8 cellular contexts compared by ENCODE assay signal in the genomic region with DNA sequence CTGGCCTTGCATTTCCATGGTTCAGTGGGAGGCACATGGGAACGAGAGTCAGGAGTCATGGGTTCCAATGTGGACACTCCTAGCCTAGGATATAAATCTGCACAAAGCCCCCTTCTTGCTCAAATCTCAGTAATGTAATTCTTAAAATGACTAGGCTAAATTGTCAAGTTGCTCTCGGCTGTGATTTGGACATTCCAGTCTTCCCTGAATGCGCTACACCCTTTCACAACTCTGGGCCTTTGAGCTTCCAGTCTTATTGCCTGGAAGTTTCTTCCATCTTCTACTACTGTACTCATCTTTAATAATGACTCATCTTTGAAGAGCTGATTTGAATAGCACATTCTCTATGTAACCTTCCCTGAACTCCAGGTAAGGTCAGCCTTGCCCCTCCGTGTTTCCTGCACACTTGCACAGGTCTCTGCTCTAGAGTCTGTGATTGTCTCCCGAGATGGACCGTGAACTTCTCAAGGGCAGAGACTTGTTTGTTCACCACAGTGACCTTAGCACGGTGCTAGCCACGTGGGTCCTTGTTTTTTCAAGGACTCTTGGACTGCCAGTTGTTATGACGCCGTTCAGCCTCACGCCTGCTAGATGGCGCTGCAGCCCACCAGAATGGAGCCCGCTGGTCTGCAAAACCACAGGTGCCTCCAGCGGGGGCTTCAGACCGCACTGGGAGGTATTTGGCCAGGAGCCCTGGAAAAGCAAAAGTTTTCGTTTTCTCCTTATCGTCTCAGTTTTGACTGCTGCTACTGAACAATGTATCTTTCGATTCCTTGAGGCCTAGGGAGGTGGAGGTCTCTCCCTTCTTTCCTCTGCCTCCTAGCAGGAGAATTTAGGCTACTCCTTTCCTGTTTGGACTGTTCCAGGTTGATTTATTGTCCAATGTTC. TPM values are rescaled to one million over a fixed set of nuclear protein-coding genes. Genes with fewer than 3 reads are reported as not detected.
DNase-seq lines count a peak whose midpoint lies in the region; ATAC-seq, FAIRE-seq and TF ChIP-seq lines count a peak whose summit lies in the region.

No MANE protein-coding gene starts in this region.

- no peak for FAIRE-seq in kidney (lab: Jason Lieb, UNC)

- H3K9ac ChIP-seq in mammary epithelial cell (ENCODE audit: insufficient read depth, low read length) (no peak overlapping the region), kidney (ENCODE audit: low read length in 2 of 2) (no peak overlapping the region)

- peak overlapping the region; percentile 12 for H2AFZ ChIP-seq in mammary epithelial cell (ENCODE audit: low read depth, low read length)

- CTCF ChIA-PET in activated B cell treated with CpG ODN at 0.5 μM for 24 hours (lab: Charles Lee) (interaction anchor here (0.6 to 3.0 kb wide), 22 partner anchors 10 to 948 kb away, joined by 3 to 73 read pairs (median 4); a partner anchor contains a TSS), mammary epithelial cell (lab: Charles Lee; ENCODE audit: low non-redundant PET) (interaction anchor here (0.5 kb wide), 1 partner anchor 714 kb away, joined by 4 read pairs; no protein-coding TSS in a partner anchor)

- dilution Hi-C loops in mammary epithelial cell (cut with HindIII; ENCODE audit: low sequenced_read_pairs): no loop called here

- H3K4me1 ChIP-seq in mammary epithelial cell (ENCODE audit: insufficient read depth, low read length): no peaks in the 10 kb centered on the region
- peaks cover 0 to 5% of the 10 kb centered on the region in 2 donors for H3K4me1 ChIP-seq in kidney (ENCODE audit: control insufficient read depth in 1 of 2, insufficient read depth in 1 of 2, low read depth in 1 of 2, low read length in 2 of 2)

- in situ Hi-C loops in mammary epithelial cell (cut with MboI; ENCODE audit: low sequenced_read_pairs in 2 of 2): loop anchor here in 1 of 2 donors (25.0 kb wide), 1 partner anchor 546 kb away; a partner anchor contains a TSS

- intact Hi-C loops in activated B cell treated with CpG ODN at 0.5 μM for 24 hours (cut with micrococcal nuclease): loop anchor here (1.0 to 10.0 kb wide), 13 partner anchors 30 to 1056 kb away; no protein-coding TSS in a partner anchor
- intact Hi-C loops in mammary epithelial cell (cut with micrococcal nuclease): loop anchor here (1.0 to 10.0 kb wide), 5 partner anchors 84 to 951 kb away; a partner anchor contains a TSS
- intact Hi-C loops in kidney (cut with DNase I): loop anchor here (10.0 kb wide), 1 partner anchor 548 kb away; no protein-coding TSS in a partner anchor

- H4K20me1 ChIP-seq in mammary epithelial cell (ENCODE audit: insufficient read depth, low read length): no peaks in the 10 kb centered on the region

- no peaks in the 10 kb centered on the region for H3K27me3 Mint-ChIP-seq in activated B cell treated with CpG ODN at 0.5 μM for 24 hours

- H3K27me3 ChIP-seq in mammary epithelial cell (ENCODE audit: insufficient read depth, low read length): no peaks in the 10 kb centered on the region

- H3K79me2 ChIP-seq in mammary epithelial cell (ENCODE audit: insufficient read depth, low read length): no peaks in the 10 kb centered on the region

- ATAC-seq in HG02678 (IDR thresholded peaks at IDR 0.05; ENCODE audit: unreplicated experiment) (peak; percentile 73), activated B cell treated with CpG ODN at 0.5 μM for 24 hours (ENCODE audit: low read depth) (peak; percentile 74)

- H3K4me3 ChIP-seq in mammary epithelial cell (replicated peaks in 1 of 3; ENCODE audit: insufficient read depth in 1 of 3, low read depth in 2 of 3, low read length in 3 of 3): no peak overlapping the region
- peak overlapping the region in 1 of 2 donors; percentile 6 for H3K4me3 ChIP-seq in kidney (ENCODE audit: low read length in 2 of 2)

- peak; percentile 61 for DNase-seq in NCI-H1436 (lab: John Stamatoyannopoulos, UW)
- no peak for DNase-seq in NCI-H1436 treated with DMSO at 0.1 percent for 48 hours (lab: John Stamatoyannopoulos, UW)
- peak; percentile 71 for DNase-seq in NCI-H2029 (lab: John Stamatoyannopoulos, UW)
- peak; percentile 71 for DNase-seq in activated B cell treated with CpG ODN at 0.5 μM for 24 hours
- peak; percentile 44 for DNase-seq in mammary epithelial cell
- DNase-seq in kidney: peak; percentile 86
- DNase-seq in stimulated activated CD4-positive, alpha-beta T cell treated with anti-CD3 and anti-CD28 coated beads, Interleukin-1b, Interleukin-23, amount 100 ng/mL, for 48 hours: peak; percentile 62

- H3K36me3 Mint-ChIP-seq in activated B cell treated with CpG ODN at 0.5 μM for 24 hours (ENCODE audit: low read depth): no peaks in the 10 kb centered on the region

- H3K27ac ChIP-seq in mammary epithelial cell (ENCODE audit: insufficient read depth, low read depth, low read length) (no peak overlapping the region), kidney (ENCODE audit: low read depth in 2 of 2, low read length in 2 of 2) (no peak overlapping the region)

- TF ChIP-seq CTCF in activated B cell treated with CpG ODN at 0.5 μM for 24 hours (IDR thresholded peaks at IDR 0.05) (no peak), mammary epithelial cell (conservative IDR thresholded peaks at IDR 0.05 in 1 of 2, IDR thresholded peaks at IDR 0.05 in 1 of 2; ENCODE audit: extremely low read depth in 1 of 2, insufficient read depth in 1 of 2, low read depth in 1 of 2, low read length in 2 of 2) (peak; percentile 71 to 89), kidney (IDR thresholded peaks at IDR 0.05; ENCODE audit: borderline replicate concordance, extremely low read depth, insufficient read depth) (peak; percentile 83)

- H3K9me3 ChIP-seq in mammary epithelial cell (replicated peaks; ENCODE audit: insufficient read depth, low read length) (no peaks in the 10 kb centered on the region), kidney (ENCODE audit: control insufficient read depth in 1 of 2, low read length in 2 of 2) (no peaks in the 10 kb centered on the region)

- POLR2A ChIA-PET in activated B cell treated with CpG ODN at 0.5 μM for 24 hours (lab: Charles Lee): interaction anchor here (0.7 to 2.6 kb wide), 13 partner anchors 10 to 559 kb away, joined by 3 to 21 read pairs (median 5); a partner anchor contains a TSS

- no TSS peak for BruUV-seq in mammary epithelial cell (replicated peaks; lab: Mats Ljungman, UMichigan)

- H3K36me3 ChIP-seq in mammary epithelial cell (ENCODE audit: insufficient read depth, low read length) (no peaks in the 10 kb centered on the region), kidney (ENCODE audit: control insufficient read depth in 1 of 2, insufficient read depth in 2 of 2, low read length in 2 of 2) (no peaks in the 10 kb centered on the region)

- H3K9me3 Mint-ChIP-seq in activated B cell treated with CpG ODN at 0.5 μM for 24 hours: no peaks in the 10 kb centered on the region

- peak overlapping the region; percentile 67 for H3K4me3 Mint-ChIP-seq in activated B cell treated with CpG ODN at 0.5 μM for 24 hours

- H3K27ac Mint-ChIP-seq in activated B cell treated with CpG ODN at 0.5 μM for 24 hours: peak overlapping the region; percentile 85

- peak overlapping the region; percentile 40 for H3K4me2 ChIP-seq in mammary epithelial cell (ENCODE audit: insufficient read depth, low read depth, low read length)

- peaks cover 49% of the 10 kb centered on the region for H3K4me1 Mint-ChIP-seq in activated B cell treated with CpG ODN at 0.5 μM for 24 hours

- WGBS in mammary epithelial cell (ENCODE audit: low coverage, missing lambda C conversion rate): 24% methylated on average over 18 of the region's 18 CpGs

RNA-seq across cellular contexts. Expression of a gene that starts 44.3 kb away (rescaled TPM):
- total RNA-seq in activated B cell treated with CpG ODN at 0.5 μM for 24 hours (200 and 243 TPM in 2 replicates), mammary epithelial cell (100 to 1,000 TPM in 1 of 2 donors, 10 to 100 TPM in 1; 62.0 to 164 TPM), kidney (118 TPM)
- polyA plus RNA-seq in mammary epithelial cell (197 TPM), kidney (ENCODE audit: insufficient read depth, low read depth, low replicate concordance) (328 TPM)
- polyA minus RNA-seq in mammary epithelial cell: 91.6 TPM

RNA-seq across cellular contexts. Expression of a gene that starts 44.6 kb away (rescaled TPM):
- total RNA-seq in activated B cell treated with CpG ODN at 0.5 μM for 24 hours (51.9 and 54.4 TPM in 2 replicates), mammary epithelial cell (10 to 100 TPM; 42.1 to 56.5 TPM), kidney (38.7 TPM)
- polyA plus RNA-seq in mammary epithelial cell (39.1 TPM), kidney (ENCODE audit: insufficient read depth, low read depth, low replicate concordance) (40.5 TPM)
- 41.3 TPM for polyA minus RNA-seq in mammary epithelial cell
